In the genomic region with DNA sequence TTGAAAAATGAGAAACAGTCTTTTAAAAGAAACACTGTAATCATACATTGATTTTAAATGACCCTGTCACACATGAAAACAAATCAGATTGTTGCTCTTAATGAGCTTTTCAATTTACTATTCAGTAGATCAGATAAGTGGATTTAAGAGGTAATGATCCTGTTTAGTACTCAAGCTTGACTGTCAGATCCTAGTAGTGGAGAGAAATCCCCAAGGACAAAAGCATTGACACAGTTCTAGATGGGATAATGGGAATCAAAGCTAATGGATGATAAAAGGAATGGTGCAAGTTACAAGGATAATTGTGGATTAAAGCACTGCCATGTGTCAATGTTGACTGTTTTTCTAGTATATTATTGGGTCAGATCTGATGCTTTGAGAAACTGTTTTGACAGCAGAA, we compare ENCODE assay signal across 30 cellular contexts.
DNase-seq lines count a peak whose midpoint lies in the region; ATAC-seq, FAIRE-seq and TF ChIP-seq lines count a peak whose summit lies in the region.
"Had no signal": no experiment of that assay in that cellular context is flagged by ENCODE, and none has a peak within 500 bp of the region (broad histone marks: within the 10 kb centered on the region; RNA-seq: fewer than 3 reads in every experiment).

No MANE protein-coding gene starts in this region.

- FAIRE-seq in D721Med (lab: Jason Lieb, UNC) (peak; percentile 99), endothelial cell of umbilical vein (lab: Jason Lieb, UNC) (peak; percentile 38)
- FAIRE-seq: islet of Langerhans had no signal

- dilution Hi-C loops in endothelial cell of umbilical vein (cut with MboI; ENCODE audit: extremely low pct_ligation_motif_present, low sequenced_read_pairs) = no loop called here

- intact Hi-C loops in endothelial cell of umbilical vein (cut with micrococcal nuclease) = no loop called here

- no peak overlapping the region for H3K4me2 ChIP-seq in endothelial cell of umbilical vein (ENCODE audit: insufficient read depth, low read length)
- H3K4me2 ChIP-seq: smooth muscle cell had no signal

- DNase-seq in D721Med (ENCODE audit: insufficient read length, low spot score) = no peak
- peak; percentile 63 for DNase-seq in NCI-H1436 treated with DMSO at 0.1 percent for 48 hours (lab: John Stamatoyannopoulos, UW)
- DNase-seq in NCI-H69 (lab: John Stamatoyannopoulos, UW) = peak; percentile 97
- no peak for DNase-seq in endothelial cell of umbilical vein (ENCODE audit: low read depth, low spot score)
- DNase-seq in AML-193 (lab: John Stamatoyannopoulos, UW) = no peak
- no peak for DNase-seq in WTC11 (ENCODE audit: low spot score)
- DNase-seq: activated CD4-positive, alpha-beta memory T cell treated with anti-CD3 and anti-CD28 coated beads for 36 hours; activated CD4-positive, alpha-beta T cell treated with anti-CD3 and anti-CD28 coated beads for 1 hour; activated CD8-positive, alpha-beta memory T cell treated with anti-CD3 and anti-CD28 coated beads, Interleukin-2, amount 50 U/mL, for 4 hours; activated naive CD4-positive, alpha-beta T cell treated with anti-CD3 and anti-CD28 coated beads for 36 hours; caudate nucleus; CD4-positive, alpha-beta memory T cell; effector CD8-positive, alpha-beta T cell; GOT3; Kasumi-1; left lung; NCI-H774; OCI-M1; T-helper 17 cell; testis had no signal

- H3K9ac ChIP-seq in endothelial cell of umbilical vein (replicated peaks; ENCODE audit: extremely low read depth, insufficient read depth, low read length) = no peak overlapping the region

- no peak for TF ChIP-seq CTCF in D721Med (IDR thresholded peaks at IDR 0.05; ENCODE audit: insufficient read depth, missing control alignments)
- TF ChIP-seq CTCF in endothelial cell of umbilical vein (IDR thresholded peaks at IDR 0.05; ENCODE audit: extremely low read depth in 1 of 2, insufficient read depth in 1 of 2, low read depth in 1 of 2, low read length in 2 of 2) = no peak
- no peak for TF ChIP-seq CTCF in WTC11 (IDR thresholded peaks at IDR 0.05)

- H3K79me2 ChIP-seq in endothelial cell of umbilical vein (ENCODE audit: control insufficient read depth, insufficient read depth, low read length) = no peaks in the 10 kb centered on the region

- peaks cover 7% of the 10 kb centered on the region for H3K4me1 ChIP-seq in endothelial cell of umbilical vein (ENCODE audit: control insufficient read depth, extremely low read depth, insufficient read depth, low read length)
- H3K4me1 ChIP-seq: left lung, right atrium auricular region, testis had no signal

- no peak for ATAC-seq in GM18498 (IDR thresholded peaks at IDR 0.05; ENCODE audit: unreplicated experiment)
- ATAC-seq in WTC11 = no peak
- ATAC-seq: left lung, T-helper 17 cell had no signal

- H3K27ac ChIP-seq in endothelial cell of umbilical vein (ENCODE audit: insufficient read depth, low read depth, low read length) = no peak overlapping the region
- H3K27ac ChIP-seq: coronary artery, left lung, right atrium auricular region, SK-N-MC, testis had no signal

- TF ChIP-seq POLR2A in endothelial cell of umbilical vein (IDR thresholded peaks at IDR 0.05; ENCODE audit: low read depth, low read length) = no peak

- no peaks in the 10 kb centered on the region for H3K9me1 ChIP-seq in endothelial cell of umbilical vein (replicated peaks; ENCODE audit: control insufficient read depth, extremely low read depth, insufficient read depth, low read length)

- no peaks in the 10 kb centered on the region for H3K9me3 Mint-ChIP-seq in WTC11
- H3K9me3 Mint-ChIP-seq: activated CD4-positive, alpha-beta memory T cell treated with anti-CD3 and anti-CD28 coated beads for 36 hours; activated naive CD4-positive, alpha-beta T cell treated with anti-CD3 and anti-CD28 coated beads for 36 hours; activated T-helper 1 cell treated with anti-CD3 and anti-CD28 coated beads, Interleukin-12 subunit alpha, Interleukin-12 subunit beta, Interleukin-2, Interleukin-4 antibody, amounts not matched to agents 30 ng/mL and 10 ng/mL and 1 ng/mL, durations not matched to agents 14 hours and 24 hours and 36 hours; CD4-positive, alpha-beta memory T cell; memory B cell; stimulated activated naive CD8-positive, alpha-beta T cell treated with anti-CD3 and anti-CD28 coated beads, Interleukin-15, Interleukin-2, amounts not matched to agents 100 ng/mL and 50 ng/mL, for 24 hours had no signal

- no peaks in the 10 kb centered on the region for H3K36me3 Mint-ChIP-seq in WTC11
- H3K36me3 Mint-ChIP-seq: activated CD4-positive, alpha-beta memory T cell treated with anti-CD3 and anti-CD28 coated beads for 36 hours; CD4-positive, alpha-beta memory T cell; memory B cell had no signal

- H3K27ac Mint-ChIP-seq in WTC11 = no peak overlapping the region
- H3K27ac Mint-ChIP-seq: activated CD4-positive, alpha-beta memory T cell treated with anti-CD3 and anti-CD28 coated beads for 36 hours; activated naive CD4-positive, alpha-beta T cell treated with anti-CD3 and anti-CD28 coated beads for 36 hours; activated T-helper 1 cell treated with anti-CD3 and anti-CD28 coated beads, Interleukin-12 subunit alpha, Interleukin-12 subunit beta, Interleukin-2, Interleukin-4 antibody, amounts not matched to agents 30 ng/mL and 10 ng/mL and 1 ng/mL, durations not matched to agents 14 hours and 24 hours and 36 hours; B cell; CD4-positive, alpha-beta memory T cell; memory B cell; stimulated activated naive CD8-positive, alpha-beta T cell treated with anti-CD3 and anti-CD28 coated beads, Interleukin-15, Interleukin-2, amounts not matched to agents 100 ng/mL and 50 ng/mL, for 24 hours; T-helper 17 cell had no signal

- no peaks in the 10 kb centered on the region for H4K20me1 ChIP-seq in endothelial cell of umbilical vein (replicated peaks; ENCODE audit: control insufficient read depth, extremely low read depth, insufficient read depth, low read length)

- H3K4me3 ChIP-seq in endothelial cell of umbilical vein (replicated peaks in 1 of 3; ENCODE audit: insufficient read depth in 1 of 3, low read depth in 1 of 3, low read length in 3 of 3) = no peak overlapping the region
- H3K4me3 ChIP-seq: coronary artery, left lung, right atrium auricular region, SK-N-MC, smooth muscle cell, testis had no signal

- H2AFZ ChIP-seq in endothelial cell of umbilical vein (ENCODE audit: low read depth, low read length) = no peak overlapping the region

- H3K36me3 ChIP-seq in endothelial cell of umbilical vein (ENCODE audit: control insufficient read depth in 2 of 2, extremely low read depth in 1 of 2, insufficient read depth in 2 of 2, low read length in 2 of 2) = no peaks in the 10 kb centered on the region
- H3K36me3 ChIP-seq: left lung, right atrium auricular region had no signal

- H3K4me1 Mint-ChIP-seq in WTC11 = peaks cover 20% of the 10 kb centered on the region
- H3K4me1 Mint-ChIP-seq: B cell; CD4-positive, alpha-beta memory T cell; memory B cell; T-helper 17 cell had no signal

- H3K9me3 ChIP-seq in endothelial cell of umbilical vein (replicated peaks; ENCODE audit: control insufficient read depth, insufficient read depth, low read length) = no peaks in the 10 kb centered on the region
- H3K9me3 ChIP-seq: left lung, right atrium auricular region, testis had no signal

- BruUV-seq in endothelial cell of umbilical vein (replicated peaks; lab: Mats Ljungman, UMichigan) = no TSS peak

- no peaks in the 10 kb centered on the region for H3K27me3 ChIP-seq in endothelial cell of umbilical vein (ENCODE audit: control insufficient read depth in 2 of 2, insufficient read depth in 2 of 2, low read length in 2 of 2)
- H3K27me3 ChIP-seq: left lung, right atrium auricular region, testis had no signal

- POLR2A ChIA-PET in endothelial cell of umbilical vein (lab: Charles Lee) = no interaction called here
- POLR2A ChIA-PET in WTC11 (lab: Charles Lee) = no interaction called here

- H3K27me3 Mint-ChIP-seq in WTC11 (ENCODE audit: low read depth) = no peaks in the 10 kb centered on the region
- H3K27me3 Mint-ChIP-seq: activated CD4-positive, alpha-beta memory T cell treated with anti-CD3 and anti-CD28 coated beads for 36 hours had no signal

- H3K4me3 Mint-ChIP-seq in WTC11 = no peak overlapping the region
- H3K4me3 Mint-ChIP-seq: activated CD4-positive, alpha-beta memory T cell treated with anti-CD3 and anti-CD28 coated beads for 36 hours; activated naive CD4-positive, alpha-beta T cell treated with anti-CD3 and anti-CD28 coated beads for 36 hours; activated T-helper 1 cell treated with anti-CD3 and anti-CD28 coated beads, Interleukin-12 subunit alpha, Interleukin-12 subunit beta, Interleukin-2, Interleukin-4 antibody, amounts not matched to agents 30 ng/mL and 10 ng/mL and 1 ng/mL, durations not matched to agents 14 hours and 24 hours and 36 hours; B cell; CD4-positive, alpha-beta memory T cell; memory B cell; stimulated activated naive CD8-positive, alpha-beta T cell treated with anti-CD3 and anti-CD28 coated beads, Interleukin-15, Interleukin-2, amounts not matched to agents 100 ng/mL and 50 ng/mL, for 24 hours; T-helper 17 cell had no signal

- CTCF ChIA-PET in endothelial cell of umbilical vein (lab: Charles Lee) (no interaction called here), WTC11 (lab: Charles Lee) (no interaction called here)

TF ChIP-seq in endothelial cell of umbilical vein, 7 proteins besides CTCF, POLR2A, EP300 and RAD21 (continues in another document):
- TF ChIP-seq FOS (IDR thresholded peaks at IDR 0.05; ENCODE audit: borderline replicate concordance, insufficient read depth, low read length) (no peak), JUN (IDR thresholded peaks at IDR 0.05; ENCODE audit: borderline replicate concordance, insufficient read depth, insufficient read length, low read depth) (no peak), GATA2 (IDR thresholded peaks at IDR 0.05; ENCODE audit: insufficient read depth, insufficient read length, low read depth, low read length) (no peak), EZH2 (IDR thresholded peaks at IDR 0.05; ENCODE audit: borderline replicate concordance, low read depth, low read length, severe bottlenecking) (no peak)
- TF ChIP-seq, protein P1, sequence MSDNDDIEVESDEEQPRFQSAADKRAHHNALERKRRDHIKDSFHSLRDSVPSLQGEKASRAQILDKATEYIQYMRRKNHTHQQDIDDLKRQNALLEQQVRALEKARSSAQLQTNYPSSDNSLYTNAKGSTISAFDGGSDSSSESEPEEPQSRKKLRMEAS (IDR thresholded peaks at IDR 0.05; ENCODE audit: insufficient read depth, insufficient read length) = no peak

TF ChIP-seq in WTC11, 78 proteins besides CTCF, POLR2A, EP300 and RAD21 (continues in another document):
- no peak for TF ChIP-seq TP53 (CRISPR knock-in tag; IDR thresholded peaks at IDR 0.05)

Comparison
In these comparisons a context has a peak if more than half of its experiments do, and no peak if none do; other contexts are left out.
1. DNase-seq: peak in NCI-H1436 treated with DMSO at 0.1 percent for 48 hours (single experiment) and NCI-H69 (single experiment); none in D721Med (single experiment), endothelial cell of umbilical vein (single experiment), AML-193 (0 of 2) and WTC11 (single experiment).